Comparison of ENCODE assay signal across 17 cellular contexts in genomic region chr2:150438654-150439053, GRCh38. TPM values are rescaled to one million over a fixed set of nuclear protein-coding genes. Genes with fewer than 3 reads are reported as not detected.
"Had no signal": no experiment of that assay in that cellular context is flagged by ENCODE, and none has a peak within 500 bp of the region (broad histone marks: within the 10 kb centered on the region; RNA-seq: fewer than 3 reads in every experiment).

No MANE protein-coding gene starts in this region.

- H3K4me3 ChIP-seq: gastroesophageal sphincter, mucosa of descending colon, pancreas, thyroid gland had no signal

- H3K4me1 Mint-ChIP-seq: activated naive CD8-positive, alpha-beta T cell treated with anti-CD3 and anti-CD28 coated beads, Interleukin-2, amount 10 ng/mL, durations not matched to agents 7 days and 5 days; naive thymus-derived CD8-positive, alpha-beta T cell; stimulated activated memory B cell treated with anti-CD40 and anti-IgM and Interleukin-4, amounts not matched to agents 10 μg/mL and 1 μg/mL and 100 μg/mL, for 72 hours had no signal

- H3K4me1 ChIP-seq: gastroesophageal sphincter, pancreas, thyroid gland had no signal

- ATAC-seq: gastroesophageal sphincter; left lobe of liver; mucosa of descending colon; naive thymus-derived CD8-positive, alpha-beta T cell; pancreas; stimulated activated memory B cell treated with anti-CD40 and anti-IgM and Interleukin-4, amounts not matched to agents 10 μg/mL and 1 μg/mL and 100 μg/mL, for 72 hours had no signal

- DNase-seq: activated CD4-positive, CD25-positive, alpha-beta regulatory T cell treated with anti-CD3 and anti-CD28 coated beads, Interleukin-2, amount 50 U/mL, for 72 hours; activated naive CD8-positive, alpha-beta T cell treated with anti-CD3 and anti-CD28 coated beads, Interleukin-2, amount 10 ng/mL, durations not matched to agents 7 days and 5 days; brain microvascular endothelial cell; cerebellar nuclear complex; effector memory CD4-positive, alpha-beta T cell; mucosa of descending colon; naive thymus-derived CD8-positive, alpha-beta T cell; pancreas; stimulated activated CD4-positive, alpha-beta T cell treated with anti-CD3 and anti-CD28 coated beads, Interleukin-12 subunit alpha, Interleukin-12 subunit beta, amount 100 ng/mL, for 4 hours; T1000; thyroid gland had no signal

- H3K27ac Mint-ChIP-seq: activated naive CD8-positive, alpha-beta T cell treated with anti-CD3 and anti-CD28 coated beads, Interleukin-2, amount 10 ng/mL, durations not matched to agents 7 days and 5 days; activated T-helper 1 cell treated with anti-CD3 and anti-CD28 coated beads, Interleukin-12 subunit alpha, Interleukin-12 subunit beta, Interleukin-2, Interleukin-4 antibody, amounts not matched to agents 30 ng/mL and 10 ng/mL and 1 ng/mL, durations not matched to agents 14 hours and 24 hours and 36 hours; naive thymus-derived CD8-positive, alpha-beta T cell; stimulated activated memory B cell treated with anti-CD40 and anti-IgM and Interleukin-4, amounts not matched to agents 10 μg/mL and 1 μg/mL and 100 μg/mL, for 72 hours had no signal

- H3K9me3 ChIP-seq: gastroesophageal sphincter, mucosa of descending colon, pancreas, thyroid gland had no signal

- H3K27me3 Mint-ChIP-seq: activated naive CD8-positive, alpha-beta T cell treated with anti-CD3 and anti-CD28 coated beads, Interleukin-2, amount 10 ng/mL, durations not matched to agents 7 days and 5 days; naive thymus-derived CD8-positive, alpha-beta T cell; stimulated activated memory B cell treated with anti-CD40 and anti-IgM and Interleukin-4, amounts not matched to agents 10 μg/mL and 1 μg/mL and 100 μg/mL, for 72 hours had no signal

- H3K36me3 ChIP-seq: brain microvascular endothelial cell, gastroesophageal sphincter, pancreas, thyroid gland had no signal

- FAIRE-seq: pancreas, urothelium cell line had no signal

- H3K27me3 ChIP-seq: brain microvascular endothelial cell, gastroesophageal sphincter, pancreas, thyroid gland had no signal

- H3K36me3 Mint-ChIP-seq: activated naive CD8-positive, alpha-beta T cell treated with anti-CD3 and anti-CD28 coated beads, Interleukin-2, amount 10 ng/mL, durations not matched to agents 7 days and 5 days; naive thymus-derived CD8-positive, alpha-beta T cell; stimulated activated memory B cell treated with anti-CD40 and anti-IgM and Interleukin-4, amounts not matched to agents 10 μg/mL and 1 μg/mL and 100 μg/mL, for 72 hours had no signal

- H3K27ac ChIP-seq: brain microvascular endothelial cell, gastroesophageal sphincter, pancreas, thyroid gland had no signal

- H3K4me3 Mint-ChIP-seq: activated naive CD8-positive, alpha-beta T cell treated with anti-CD3 and anti-CD28 coated beads, Interleukin-2, amount 10 ng/mL, durations not matched to agents 7 days and 5 days; activated T-helper 1 cell treated with anti-CD3 and anti-CD28 coated beads, Interleukin-12 subunit alpha, Interleukin-12 subunit beta, Interleukin-2, Interleukin-4 antibody, amounts not matched to agents 30 ng/mL and 10 ng/mL and 1 ng/mL, durations not matched to agents 14 hours and 24 hours and 36 hours; naive thymus-derived CD8-positive, alpha-beta T cell; stimulated activated memory B cell treated with anti-CD40 and anti-IgM and Interleukin-4, amounts not matched to agents 10 μg/mL and 1 μg/mL and 100 μg/mL, for 72 hours had no signal

RNA-seq across cellular contexts. Expression of gene RND3, which starts 48.8 kb away (rescaled TPM):
- total RNA-seq: activated CD8-positive, alpha-beta memory T cell treated with anti-CD3 and anti-CD28 coated beads for 36 hours; activated naive CD8-positive, alpha-beta T cell treated with anti-CD3 and anti-CD28 coated beads, Interleukin-2, amount 10 ng/mL, durations not matched to agents 7 days and 5 days; activated T-helper 1 cell treated with anti-CD3 and anti-CD28 coated beads, Interleukin-12 subunit alpha, Interleukin-12 subunit beta, Interleukin-2, Interleukin-4 antibody, amounts not matched to agents 30 ng/mL and 10 ng/mL and 1 ng/mL, durations not matched to agents 14 hours and 24 hours and 36 hours; naive thymus-derived CD8-positive, alpha-beta T cell had no signal
- polyA plus RNA-seq: naive thymus-derived CD8-positive, alpha-beta T cell had no signal
